In genomic region chr14:98173291-98173690, GRCh38 we compare ENCODE assay signal across 13 cellular contexts.
DNase-seq lines count a peak whose midpoint lies in the region; ATAC-seq and TF ChIP-seq lines count a peak whose summit lies in the region.
"Had no signal": no experiment of that assay in that cellular context is flagged by ENCODE, and none has a peak within 500 bp of the region (broad histone marks: within the 10 kb centered on the region; RNA-seq: fewer than 3 reads in every experiment).

No MANE protein-coding gene starts in this region.

- no peak for TF ChIP-seq EP300 in ovary (IDR thresholded peaks at IDR 0.05)

- H3K9me3 ChIP-seq in CD8-positive, alpha-beta memory T cell (ENCODE audit: low read length) = no peaks in the 10 kb centered on the region
- H3K9me3 ChIP-seq in mucosa of descending colon (no peaks in the 10 kb centered on the region), ovary (no peaks in the 10 kb centered on the region)

- peak overlapping the region; percentile 32 to 86 (median 81) for H3K4me3 Mint-ChIP-seq in CD8-positive, alpha-beta memory T cell
- H3K4me3 Mint-ChIP-seq: stimulated activated naive B cell treated with anti-CD40 and anti-IgM and Interleukin-4, amounts not matched to agents 10 μg/mL and 1 μg/mL and 100 μg/mL, for 72 hours had no signal

- POLR2A ChIA-PET in CD8-positive, alpha-beta memory T cell (lab: Charles Lee) = interaction anchor here (0.5 to 2.1 kb wide), 11 partner anchors 9 to 1097 kb away, joined by 3 to 8 read pairs (median 3); no protein-coding TSS in a partner anchor

- CTCF ChIA-PET in CD8-positive, alpha-beta memory T cell (lab: Charles Lee) = interaction anchor here (0.7 to 1.9 kb wide), 13 partner anchors 9 to 1101 kb away, joined by 3 to 8 read pairs (median 4); partner anchors contain the start of gene BCL11B

- H3K27me3 ChIP-seq in CD8-positive, alpha-beta memory T cell (ENCODE audit: insufficient read depth, low read length, poor library complexity, severe bottlenecking) = no peaks in the 10 kb centered on the region
- no peaks in the 10 kb centered on the region for H3K27me3 ChIP-seq in ovary

- no peak for TF ChIP-seq POLR2A in ovary (IDR thresholded peaks at IDR 0.05)

- intact Hi-C loops in mucosa of descending colon (cut with DNase I, micrococcal nuclease) = no loop called here
- intact Hi-C loops in ovary (cut with DNase I) = no loop called here

- H3K36me3 ChIP-seq in CD8-positive, alpha-beta memory T cell (ENCODE audit: insufficient read depth, low read length) = no peaks in the 10 kb centered on the region
- H3K36me3 ChIP-seq in mucosa of descending colon (ENCODE audit: low read depth) (no peaks in the 10 kb centered on the region), ovary (no peaks in the 10 kb centered on the region)

- peaks cover 100% of the 10 kb centered on the region for H3K4me1 ChIP-seq in CD8-positive, alpha-beta memory T cell (ENCODE audit: insufficient read depth, low read length)
- no peaks in the 10 kb centered on the region for H3K4me1 ChIP-seq in mucosa of descending colon (ENCODE audit: low read depth)
- no peaks in the 10 kb centered on the region for H3K4me1 ChIP-seq in ovary (ENCODE audit: insufficient read depth)

- TF ChIP-seq CTCF in mucosa of descending colon (IDR thresholded peaks at IDR 0.05) (no peak), ovary (IDR thresholded peaks at IDR 0.05) (no peak)

- peaks cover 97 to 100% (median 100%) of the 10 kb centered on the region in 3 donors for H3K4me1 Mint-ChIP-seq in CD8-positive, alpha-beta memory T cell
- H3K4me1 Mint-ChIP-seq: stimulated activated naive B cell treated with anti-CD40 and anti-IgM and Interleukin-4, amounts not matched to agents 10 μg/mL and 1 μg/mL and 100 μg/mL, for 72 hours had no signal

- peak overlapping the region; percentile 85 to 99 (median 93) for H3K27ac Mint-ChIP-seq in CD8-positive, alpha-beta memory T cell
- H3K27ac Mint-ChIP-seq: stimulated activated naive B cell treated with anti-CD40 and anti-IgM and Interleukin-4, amounts not matched to agents 10 μg/mL and 1 μg/mL and 100 μg/mL, for 72 hours had no signal

- no peaks in the 10 kb centered on the region for H3K27me3 Mint-ChIP-seq in CD8-positive, alpha-beta memory T cell
- H3K27me3 Mint-ChIP-seq: stimulated activated naive B cell treated with anti-CD40 and anti-IgM and Interleukin-4, amounts not matched to agents 10 μg/mL and 1 μg/mL and 100 μg/mL, for 72 hours had no signal

- peak overlapping the region; percentile 28 for H3K27ac ChIP-seq in CD8-positive, alpha-beta memory T cell (ENCODE audit: low read depth, low read length)
- no peak overlapping the region for H3K27ac ChIP-seq in ovary
- H3K27ac ChIP-seq: GM23248 had no signal

- DNase-seq in CD8-positive, alpha-beta memory T cell = peak; percentile 33 to 85 (median 75)
- DNase-seq in T follicular helper cell (ENCODE audit: low read depth) = peak; percentile 42
- DNase-seq in activated T-helper 1 cell treated with Interleukin-2 at 50 U/mL for 16 hours (ENCODE audit: low read depth) = peak; percentile 47
- peak; percentile 55 to 68 (median 56) for DNase-seq in mucosa of descending colon
- DNase-seq in ovary = no peak
- DNase-seq in A172 (ENCODE audit: low spot score) = no peak
- DNase-seq: cerebellar nuclear complex; GM23248; NCI-H146; NCI-H774; stimulated activated naive B cell treated with anti-CD40 and anti-IgM and Interleukin-4, amounts not matched to agents 10 μg/mL and 1 μg/mL and 100 μg/mL, for 72 hours had no signal

- 50 to 52% (median 51%) methylated on average over 5 of the region's 5 CpGs for WGBS in ovary, 3 donors

- peaks cover 0 to 3% (median 0%) of the 10 kb centered on the region in 5 donors for H3K9me3 Mint-ChIP-seq in CD8-positive, alpha-beta memory T cell

- ATAC-seq in mucosa of descending colon (peak; percentile 67), HG02623 (IDR thresholded peaks at IDR 0.05; ENCODE audit: unreplicated experiment) (no peak), GM18870 (IDR thresholded peaks at IDR 0.05; ENCODE audit: unreplicated experiment) (no peak)
- ATAC-seq: stimulated activated naive B cell treated with anti-CD40 and anti-IgM and Interleukin-4, amounts not matched to agents 10 μg/mL and 1 μg/mL and 100 μg/mL, for 72 hours had no signal

- peak overlapping the region; percentile 38 for H3K4me3 ChIP-seq in CD8-positive, alpha-beta memory T cell (ENCODE audit: low read length)
- no peak overlapping the region for H3K4me3 ChIP-seq in mucosa of descending colon
- H3K4me3 ChIP-seq in ovary = no peak overlapping the region
- H3K4me3 ChIP-seq: GM23248 had no signal

- H3K36me3 Mint-ChIP-seq in CD8-positive, alpha-beta memory T cell = peaks cover 0 to 5% (median 0%) of the 10 kb centered on the region in 3 donors
- H3K36me3 Mint-ChIP-seq: stimulated activated naive B cell treated with anti-CD40 and anti-IgM and Interleukin-4, amounts not matched to agents 10 μg/mL and 1 μg/mL and 100 μg/mL, for 72 hours had no signal

Comparison
In these comparisons a context has a peak if more than half of its experiments do, and no peak if none do; other contexts are left out.
1. DNase-seq: peak in CD8-positive, alpha-beta memory T cell (5 of 5), T follicular helper cell (single experiment), activated T-helper 1 cell treated with Interleukin-2 at 50 U/mL for 16 hours (single experiment) and mucosa of descending colon (3 of 3); none in ovary (0 of 5) and A172 (single experiment).